In the genomic region with DNA sequence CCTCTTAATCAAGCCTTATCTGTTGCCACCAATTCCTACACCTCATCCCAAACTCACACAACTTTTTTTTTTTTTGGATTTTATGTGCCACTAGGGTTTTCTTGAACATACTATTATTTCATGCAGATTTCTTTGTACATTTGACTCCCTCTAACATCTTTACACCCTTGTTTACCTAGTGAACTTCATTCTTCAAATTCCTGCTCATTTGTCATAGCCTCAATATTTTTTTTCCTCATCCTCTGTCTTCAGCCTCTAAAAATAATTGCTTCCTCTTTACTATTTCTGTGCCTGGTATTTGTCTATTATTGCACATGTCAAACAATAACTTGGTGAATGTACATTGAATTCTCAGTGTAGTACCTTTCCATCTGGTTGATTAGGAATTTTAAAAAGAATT, we compare ENCODE assay signal across 9 cellular contexts.
"Had no signal": no experiment of that assay in that cellular context is flagged by ENCODE, and none has a peak within 500 bp of the region (broad histone marks: within the 10 kb centered on the region; RNA-seq: fewer than 3 reads in every experiment).

No MANE protein-coding gene starts in this region.

- H3K9me3 ChIP-seq: heart left ventricle, ovary, tibial artery had no signal

- H3K4me3 Mint-ChIP-seq: activated naive CD8-positive, alpha-beta T cell; neural crest cell; T-helper 2 cell treated with Interferon-gamma antibody and Interleukin-4, amounts not matched to agents 5 μg/mL and 100 μg/mL, for 36 hours had no signal

- DNase-seq: activated CD4-positive, alpha-beta T cell treated with anti-CD3 and anti-CD28 coated beads, Interleukin-2, amount 50 U/mL, for 1 hour; activated effector memory CD4-positive, alpha-beta T cell treated with Interleukin-2 at 50 U/mL for 16 hours; heart left ventricle; ovary; stimulated activated CD4-positive, alpha-beta T cell treated with anti-CD3 and anti-CD28 coated beads, Interleukin-4, amount 100 ng/mL, for 4 hours; tibial artery had no signal

- H3K27ac ChIP-seq: heart left ventricle, ovary, tibial artery had no signal

- H3K4me1 Mint-ChIP-seq: neural crest cell had no signal

- H3K36me3 ChIP-seq: ovary, tibial artery had no signal

- H3K27me3 Mint-ChIP-seq: activated naive CD8-positive, alpha-beta T cell had no signal

- ATAC-seq: heart left ventricle had no signal

- H3K9me3 Mint-ChIP-seq: T-helper 2 cell treated with Interferon-gamma antibody and Interleukin-4, amounts not matched to agents 5 μg/mL and 100 μg/mL, for 36 hours had no signal

- H3K4me3 ChIP-seq: heart left ventricle, ovary, tibial artery had no signal

- H3K27ac Mint-ChIP-seq: T-helper 2 cell treated with Interferon-gamma antibody and Interleukin-4, amounts not matched to agents 5 μg/mL and 100 μg/mL, for 36 hours had no signal

- H3K27me3 ChIP-seq: ovary, tibial artery had no signal
